ENCODE assay signal across 10 cellular contexts in the genomic region with DNA sequence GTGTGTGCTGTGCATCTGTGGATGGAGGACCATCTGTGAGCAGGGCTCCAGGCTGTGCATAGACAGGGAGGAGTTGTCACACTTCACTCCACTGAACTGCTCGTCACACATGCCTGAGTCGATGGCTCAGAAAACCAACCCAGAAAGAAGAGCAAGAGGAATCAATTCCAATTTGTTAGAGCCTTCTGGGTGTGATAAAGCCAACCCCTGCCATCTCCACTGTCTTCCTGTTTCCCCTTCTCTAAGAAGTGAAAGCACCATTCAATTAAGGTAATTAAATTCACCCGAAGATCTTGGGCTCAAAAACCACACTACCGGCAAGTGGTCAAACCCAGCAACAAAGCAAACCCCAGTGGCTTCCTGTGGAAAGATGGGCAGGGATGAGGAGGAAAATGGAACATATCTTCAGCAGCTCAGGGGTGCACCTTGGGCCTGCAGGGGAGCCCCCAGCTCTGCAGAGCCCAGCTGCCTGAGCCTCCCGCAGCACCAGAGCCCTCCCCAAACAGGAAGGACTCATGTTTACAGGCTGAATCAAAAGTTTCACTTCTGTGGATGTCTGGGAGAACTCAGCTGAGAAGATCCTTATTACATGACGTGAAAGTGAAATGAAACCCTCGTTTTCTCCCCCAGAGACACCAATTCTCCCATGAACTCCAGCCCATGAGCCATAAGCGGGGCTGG. TPM values are rescaled to one million over a fixed set of nuclear protein-coding genes. Genes with fewer than 3 reads are reported as not detected.
DNase-seq lines count a peak whose midpoint lies in the region; ATAC-seq lines count a peak whose summit lies in the region.
"Had no signal": no experiment of that assay in that cellular context is flagged by ENCODE, and none has a peak within 500 bp of the region (broad histone marks: within the 10 kb centered on the region; RNA-seq: fewer than 3 reads in every experiment).

No MANE protein-coding gene starts in this region.

- H3K4me3 Mint-ChIP-seq in activated CD4-positive, alpha-beta T cell treated with anti-CD3 and anti-CD28 coated beads, Interleukin-2, amount 10 ng/mL, durations not matched to agents 24 days and 14 days, result peak overlapping the region; percentile 11
- H3K4me3 Mint-ChIP-seq in activated T-helper 2 cell treated with anti-CD3 and anti-CD28 coated beads, Interferon-gamma antibody, Interleukin-2, Interleukin-4, amounts not matched to agents 10 μg/mL and 5 μg/mL and 100 μg/mL, durations not matched to agents 14 hours and 24 hours and 36 hours (ENCODE audit: low read depth), result peak overlapping the region; percentile 1

- intact Hi-C loops in activated CD4-positive, alpha-beta T cell treated with anti-CD3 and anti-CD28 coated beads, Interleukin-2, amount 10 ng/mL, durations not matched to agents 24 days and 14 days (cut with micrococcal nuclease), result loop anchor here (1.0 to 5.0 kb wide), 2 partner anchors 47 to 133 kb away; no protein-coding TSS in a partner anchor
- intact Hi-C loops in activated T-helper 2 cell treated with anti-CD3 and anti-CD28 coated beads, Interferon-gamma antibody, Interleukin-2, Interleukin-4, amounts not matched to agents 10 μg/mL and 5 μg/mL and 100 μg/mL, durations not matched to agents 14 hours and 24 hours and 36 hours (cut with micrococcal nuclease), result loop anchor here (2.0 to 10.0 kb wide), 4 partner anchors 47 to 233 kb away; partner anchors contain the start of gene ERCC6

- ATAC-seq in HG03457 (IDR thresholded peaks at IDR 0.05; ENCODE audit: unreplicated experiment) (peak; percentile 58), GM18858 (IDR thresholded peaks at IDR 0.05; ENCODE audit: unreplicated experiment) (no peak)

- H3K27me3 Mint-ChIP-seq in activated CD4-positive, alpha-beta T cell treated with anti-CD3 and anti-CD28 coated beads, Interleukin-2, amount 10 ng/mL, durations not matched to agents 24 days and 14 days, result peaks cover 6% of the 10 kb centered on the region
- peaks cover 13% of the 10 kb centered on the region for H3K27me3 Mint-ChIP-seq in activated T-helper 2 cell treated with anti-CD3 and anti-CD28 coated beads, Interferon-gamma antibody, Interleukin-2, Interleukin-4, amounts not matched to agents 10 μg/mL and 5 μg/mL and 100 μg/mL, durations not matched to agents 14 hours and 24 hours and 36 hours (ENCODE audit: low read depth)

- peaks cover 19% of the 10 kb centered on the region for H3K4me1 Mint-ChIP-seq in activated CD4-positive, alpha-beta T cell treated with anti-CD3 and anti-CD28 coated beads, Interleukin-2, amount 10 ng/mL, durations not matched to agents 24 days and 14 days
- peaks cover 24% of the 10 kb centered on the region for H3K4me1 Mint-ChIP-seq in activated T-helper 2 cell treated with anti-CD3 and anti-CD28 coated beads, Interferon-gamma antibody, Interleukin-2, Interleukin-4, amounts not matched to agents 10 μg/mL and 5 μg/mL and 100 μg/mL, durations not matched to agents 14 hours and 24 hours and 36 hours (ENCODE audit: low read depth)

- H3K36me3 Mint-ChIP-seq in activated CD4-positive, alpha-beta T cell treated with anti-CD3 and anti-CD28 coated beads, Interleukin-2, amount 10 ng/mL, durations not matched to agents 24 days and 14 days (ENCODE audit: low read depth), result no peaks in the 10 kb centered on the region
- H3K36me3 Mint-ChIP-seq in activated T-helper 2 cell treated with anti-CD3 and anti-CD28 coated beads, Interferon-gamma antibody, Interleukin-2, Interleukin-4, amounts not matched to agents 10 μg/mL and 5 μg/mL and 100 μg/mL, durations not matched to agents 14 hours and 24 hours and 36 hours (ENCODE audit: low read depth), result no peaks in the 10 kb centered on the region

- DNase-seq in activated CD4-positive, alpha-beta T cell treated with anti-CD3 and anti-CD28 coated beads, Interleukin-2, amount 10 ng/mL, durations not matched to agents 24 days and 14 days, result peak; percentile 76
- no peak for DNase-seq in activated CD4-positive, alpha-beta T cell treated with anti-CD3 and anti-CD28 coated beads for 4 hours
- DNase-seq in activated T-helper 2 cell treated with anti-CD3 and anti-CD28 coated beads, Interferon-gamma antibody, Interleukin-2, Interleukin-4, amounts not matched to agents 10 μg/mL and 5 μg/mL and 100 μg/mL, durations not matched to agents 14 hours and 24 hours and 36 hours (ENCODE audit: low spot score), result peak; percentile 34
- DNase-seq in stimulated activated CD8-positive, alpha-beta memory T cell treated with anti-CD3 and anti-CD28 coated beads, Interleukin-7, amount 100 ng/mL, for 4 hours (ENCODE audit: low read depth in 2 of 2), result peak; percentile 2 to 20
- DNase-seq in T1000 (lab: John Stamatoyannopoulos, UW), result no peak
- no peak for DNase-seq in GM03348 (ENCODE audit: low spot score)
- DNase-seq: pancreas had no signal

- H3K27ac Mint-ChIP-seq in activated CD4-positive, alpha-beta T cell treated with anti-CD3 and anti-CD28 coated beads, Interleukin-2, amount 10 ng/mL, durations not matched to agents 24 days and 14 days, result peak overlapping the region; percentile 25
- peak overlapping the region; percentile 59 for H3K27ac Mint-ChIP-seq in activated T-helper 2 cell treated with anti-CD3 and anti-CD28 coated beads, Interferon-gamma antibody, Interleukin-2, Interleukin-4, amounts not matched to agents 10 μg/mL and 5 μg/mL and 100 μg/mL, durations not matched to agents 14 hours and 24 hours and 36 hours

- H3K9me3 Mint-ChIP-seq in activated CD4-positive, alpha-beta T cell treated with anti-CD3 and anti-CD28 coated beads, Interleukin-2, amount 10 ng/mL, durations not matched to agents 24 days and 14 days, result no peaks in the 10 kb centered on the region
- H3K9me3 Mint-ChIP-seq in activated T-helper 2 cell treated with anti-CD3 and anti-CD28 coated beads, Interferon-gamma antibody, Interleukin-2, Interleukin-4, amounts not matched to agents 10 μg/mL and 5 μg/mL and 100 μg/mL, durations not matched to agents 14 hours and 24 hours and 36 hours, result no peaks in the 10 kb centered on the region

RNA-seq across cellular contexts. Expression of gene C10orf71, which starts 10.9 kb away (rescaled TPM):
- not detected in 2 replicates for total RNA-seq in activated CD4-positive, alpha-beta T cell treated with anti-CD3 and anti-CD28 coated beads, Interleukin-2, amount 10 ng/mL, durations not matched to agents 24 days and 14 days
- not detected in 2 replicates for total RNA-seq in activated T-helper 2 cell treated with anti-CD3 and anti-CD28 coated beads, Interferon-gamma antibody, Interleukin-2, Interleukin-4, amounts not matched to agents 10 μg/mL and 5 μg/mL and 100 μg/mL, durations not matched to agents 14 hours and 24 hours and 36 hours
- total RNA-seq: SK-MEL-5 had no signal

Comparison
In these comparisons a context has a peak if more than half of its experiments do, and no peak if none do; other contexts are left out.
1. DNase-seq: peak in activated CD4-positive, alpha-beta T cell treated with anti-CD3 and anti-CD28 coated beads, Interleukin-2, amount 10 ng/mL, durations not matched to agents 24 days and 14 days (single experiment), activated T-helper 2 cell treated with anti-CD3 and anti-CD28 coated beads, Interferon-gamma antibody, Interleukin-2, Interleukin-4, amounts not matched to agents 10 μg/mL and 5 μg/mL and 100 μg/mL, durations not matched to agents 14 hours and 24 hours and 36 hours (single experiment) and stimulated activated CD8-positive, alpha-beta memory T cell treated with anti-CD3 and anti-CD28 coated beads, Interleukin-7, amount 100 ng/mL, for 4 hours (2 of 2); none in activated CD4-positive, alpha-beta T cell treated with anti-CD3 and anti-CD28 coated beads for 4 hours (0 of 2), T1000 (single experiment) and GM03348 (single experiment).